In the genomic region with DNA sequence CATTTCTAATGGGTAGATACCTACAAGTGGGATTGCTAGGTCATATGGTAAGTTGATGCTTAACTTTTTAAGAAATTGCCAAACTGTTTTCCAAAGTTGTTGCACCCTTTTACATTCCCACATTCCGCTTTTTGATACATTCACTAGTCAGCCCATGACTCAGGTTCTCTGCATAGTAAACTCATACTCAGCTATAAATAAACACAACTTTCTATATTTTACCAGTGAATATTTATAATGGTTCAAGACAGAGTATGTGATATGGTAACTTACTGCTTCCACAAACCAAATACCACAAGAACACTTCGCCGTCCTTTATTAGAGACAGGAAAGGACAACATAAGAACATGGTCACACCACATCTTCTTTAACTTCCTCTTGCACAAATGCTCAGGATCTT, we compare ENCODE assay signal across 15 cellular contexts. TPM values are rescaled to one million over a fixed set of nuclear protein-coding genes. Genes with fewer than 3 reads are reported as not detected.
A peak's percentile ranks its signal among the peaks of the same experiment; 100 is the strongest.
DNase-seq lines count a peak whose midpoint lies in the region; ATAC-seq and TF ChIP-seq lines count a peak whose summit lies in the region.
"Had no signal": no experiment of that assay in that cellular context is flagged by ENCODE, and none has a peak within 500 bp of the region (broad histone marks: within the 10 kb centered on the region; RNA-seq: fewer than 3 reads in every experiment).

No MANE protein-coding gene starts in this region.

- in situ Hi-C loops in GM23248 (cut with MboI) (no loop called here), GM13976 (cut with MboI; ENCODE audit: low sequenced_read_pairs, unreplicated experiment) (no loop called here)

- no peaks in the 10 kb centered on the region for H4K20me1 ChIP-seq in GM23248 (ENCODE audit: insufficient read depth)

- intact Hi-C loops in psoas muscle (cut with DNase I): no loop called here

- peaks cover 19% of the 10 kb centered on the region for H3F3A ChIP-seq in GM23248 (ENCODE audit: insufficient read depth)

- no peak for TF ChIP-seq CTCF in epithelial cell of esophagus (IDR thresholded peaks at IDR 0.05; ENCODE audit: insufficient read depth, low read depth, low read length, missing control alignments)
- no peak for TF ChIP-seq CTCF in psoas muscle (IDR thresholded peaks at IDR 0.05)
- no peak for TF ChIP-seq CTCF in GM13976 (IDR thresholded peaks at IDR 0.05; ENCODE audit: borderline replicate concordance, control extremely low read depth, extremely low read depth, insufficient read depth, missing control alignments)

- peak; percentile 86 for DNase-seq in GM23248
- DNase-seq in SJCRH30: no peak
- peak; percentile 27 for DNase-seq in epithelial cell of esophagus (ENCODE audit: low read depth)
- no peak for DNase-seq in psoas muscle
- DNase-seq in GM13976 (ENCODE audit: low spot score): no peak
- no peak for DNase-seq in activated naive CD4-positive, alpha-beta T cell treated with anti-CD3 and anti-CD28 coated beads, Interleukin-2, amount 50 U/mL, for 16 hours
- DNase-seq: C1 segment of cervical spinal cord; dorsolateral prefrontal cortex; stimulated activated CD4-positive, alpha-beta T cell treated with anti-CD3 and anti-CD28 coated beads, Interleukin-12 subunit alpha, Interleukin-12 subunit beta, amount 100 ng/mL, for 4 hours; stimulated activated naive CD4-positive, alpha-beta T cell treated with Interleukin-2 at 50 U/mL for 16 hours had no signal

- H3K79me2 ChIP-seq in GM23248 (ENCODE audit: insufficient read depth): peaks cover 69% of the 10 kb centered on the region

- H3K4me1 ChIP-seq in GM23248 (ENCODE audit: insufficient read depth) (peaks cover 30% of the 10 kb centered on the region), SJCRH30 (peaks cover 25% of the 10 kb centered on the region), psoas muscle (peaks cover 20% of the 10 kb centered on the region)

- H2AFZ ChIP-seq in GM23248: no peak overlapping the region

- no peaks in the 10 kb centered on the region for H3K9me2 ChIP-seq in GM23248 (ENCODE audit: insufficient read depth)

- H3K9me3 ChIP-seq in GM23248 (ENCODE audit: low read depth) (no peaks in the 10 kb centered on the region), SJCRH30 (replicated peaks) (no peaks in the 10 kb centered on the region), psoas muscle (no peaks in the 10 kb centered on the region)

- peak overlapping the region; percentile 70 for H3K27ac ChIP-seq in GM23248
- peak overlapping the region; percentile 55 for H3K27ac ChIP-seq in SJCRH30
- H3K27ac ChIP-seq in psoas muscle: peak overlapping the region; percentile 43
- H3K27ac ChIP-seq: dorsolateral prefrontal cortex, VCaP had no signal

- H3K36me3 ChIP-seq in GM23248 (ENCODE audit: low read depth) (no peaks in the 10 kb centered on the region), SJCRH30 (peaks cover 5% of the 10 kb centered on the region; the same call in 1 of the 2 replicates), psoas muscle (ENCODE audit: insufficient read depth in 1 of 2, low read depth in 1 of 2) (peaks cover 0 to 4% of the 10 kb centered on the region in 2 donors)

- H3K9ac ChIP-seq in GM23248: no peak overlapping the region

- peak overlapping the region; percentile 27 for H3K4me3 ChIP-seq in GM23248
- no peak overlapping the region for H3K4me3 ChIP-seq in SJCRH30
- no peak overlapping the region for H3K4me3 ChIP-seq in epithelial cell of esophagus (ENCODE audit: low read length)
- H3K4me3 ChIP-seq in psoas muscle: no peak overlapping the region
- H3K4me3 ChIP-seq: dorsolateral prefrontal cortex had no signal

- 26 to 36% methylated on average over 3 of the region's 3 CpGs for WGBS in GM23248 (ENCODE audit: low coverage in 1 of 2, low lambda C conversion rate in 2 of 2, missing lambda C conversion rate in 2 of 2), 2 experiments
- 42 to 73% (median 45%) methylated on average over 3 of the region's 3 CpGs for WGBS in psoas muscle, 3 donors

- H3K4me2 ChIP-seq in GM23248 (ENCODE audit: unreplicated experiment): peak overlapping the region; percentile 59

- no peaks in the 10 kb centered on the region for H3K27me3 ChIP-seq in GM23248 (replicated peaks; ENCODE audit: insufficient read depth)
- H3K27me3 ChIP-seq in SJCRH30: no peaks in the 10 kb centered on the region
- H3K27me3 ChIP-seq in psoas muscle (ENCODE audit: insufficient read depth in 3 of 3, low read length in 2 of 3): no peaks in the 10 kb centered on the region
- H3K27me3 ChIP-seq: dorsolateral prefrontal cortex had no signal

- peak; percentile 47 to 79 (median 70) for ATAC-seq in psoas muscle
- no peak for ATAC-seq in GM18511 (IDR thresholded peaks at IDR 0.05; ENCODE audit: unreplicated experiment)
- no peak for ATAC-seq in HG02938 (IDR thresholded peaks at IDR 0.05; ENCODE audit: unreplicated experiment)
- ATAC-seq: esophagus mucosa, Panc1 had no signal

RNA-seq across cellular contexts. Expression of gene PLPP1, which starts 54.0 kb away (rescaled TPM):
- 65.1 and 78.6 TPM in 2 replicates for total RNA-seq in GM23248 (2014; rRNA removed; shearing (Covaris generic))
- polyA plus RNA-seq in GM23248 (2016; fragmentation: Nextera tagmentation; extraction: Ambion mirVana) (58.1 and 63.5 TPM in 2 replicates), psoas muscle (10 to 100 TPM; 22.0 to 81.5 (median 46.1) TPM)
- total RNA-seq in SJCRH30 (2014; rRNA removed; shearing (Covaris generic)): 31.3 and 35.1 TPM in 2 replicates
- total RNA-seq in psoas muscle: 10 to 100 TPM; 25.4 to 57.3 (median 37.6) TPM

Comparison
In these comparisons a context has a peak if more than half of its experiments do, and no peak if none do; other contexts are left out.
1. DNase-seq: peak in GM23248 (single experiment) and epithelial cell of esophagus (single experiment); none in SJCRH30 (0 of 2), psoas muscle (0 of 2), GM13976 (single experiment) and activated naive CD4-positive, alpha-beta T cell treated with anti-CD3 and anti-CD28 coated beads, Interleukin-2, amount 50 U/mL, for 16 hours (single experiment).
2. ATAC-seq: peak in psoas muscle (4 of 4); none in GM18511 (single experiment) and HG02938 (single experiment).
3. Peak in every context shown above with its lines, with median percentiles within 50 percentile points of each other: H3K27ac ChIP-seq.